1 cellular context compared by ENCODE assay signal in genomic region chr14:104564744-104565679, GRCh38.
A peak's percentile ranks its signal among the peaks of the same experiment; 100 is the strongest.
TF ChIP-seq lines count a peak whose summit lies in the region.

No MANE protein-coding gene starts in this region.

TF ChIP-seq in K562, 482 proteins besides CTCF, POLR2A, EP300 and RAD21:
- TF ChIP-seq ZNF263 (CRISPR knock-in tag; IDR thresholded peaks at IDR 0.05; ENCODE audit: borderline replicate concordance) (no peak), BHLHE40 (IDR thresholded peaks at IDR 0.05; ENCODE audit: low read length) (0 out of 2 replicates have a peak, but pooled peaks have one; percentile 32)
